Comparison of ENCODE assay signal across 1 cellular context in genomic region chr4:13538427-13538973, GRCh38.
TF ChIP-seq lines count a peak whose summit lies in the region.

No MANE protein-coding gene starts in this region.

TF ChIP-seq in WTC11, 78 proteins besides CTCF, POLR2A, EP300 and RAD21:
- TF ChIP-seq PRDM15 (CRISPR knock-in tag; IDR thresholded peaks at IDR 0.05) = no peak
- no peak for TF ChIP-seq SOX15 (CRISPR knock-in tag; IDR thresholded peaks at IDR 0.05)
- TF ChIP-seq NR1H2 (CRISPR knock-in tag; IDR thresholded peaks at IDR 0.05) = no peak
- TF ChIP-seq SMAD4 (CRISPR knock-in tag; IDR thresholded peaks at IDR 0.05) = no peak
- no peak for TF ChIP-seq ZNF425 (CRISPR knock-in tag; conservative IDR thresholded peaks at IDR 0.05)
- TF ChIP-seq TEAD1 (CRISPR knock-in tag; IDR thresholded peaks at IDR 0.05) = no peak
- TF ChIP-seq E2F5 (CRISPR knock-in tag; IDR thresholded peaks at IDR 0.05) = no peak
- TF ChIP-seq ARID4B (CRISPR knock-in tag; IDR thresholded peaks at IDR 0.05; ENCODE audit: borderline replicate concordance) = no peak
- TF ChIP-seq NR3C1 (CRISPR knock-in tag; conservative IDR thresholded peaks at IDR 0.05; ENCODE audit: low read depth) = no peak
TF ChIP-seq in WTC11: peak in this region for 0.
